16 cellular contexts compared by ENCODE assay signal in genomic region chr3:50738252-50738598, GRCh38.
"Had no signal": no experiment of that assay in that cellular context is flagged by ENCODE, and none has a peak within 500 bp of the region (broad histone marks: within the 10 kb centered on the region; RNA-seq: fewer than 3 reads in every experiment).

No MANE protein-coding gene starts in this region.

- H3K27me3 Mint-ChIP-seq: activated CD8-positive, alpha-beta T cell treated with anti-CD3 and anti-CD28 coated beads for 36 hours; progenitor cell of endocrine pancreas had no signal

- FAIRE-seq: small intestine had no signal

- H3K4me3 ChIP-seq: gastrocnemius medialis, testis had no signal

- H3K27me3 ChIP-seq: gastrocnemius medialis, testis had no signal

- H3K27ac ChIP-seq: gastrocnemius medialis, testis had no signal

- H3K4me3 Mint-ChIP-seq: activated CD8-positive, alpha-beta T cell treated with anti-CD3 and anti-CD28 coated beads for 36 hours; natural killer cell treated with Interleukin-12 subunit alpha and Interleukin-12 subunit beta and Interleukin-15 and Interleukin-18, amount 100 ng/mL, for 72 hours had no signal

- H3K36me3 Mint-ChIP-seq: natural killer cell treated with Interleukin-12 subunit alpha and Interleukin-12 subunit beta and Interleukin-15 and Interleukin-18, amount 100 ng/mL, for 72 hours had no signal

- H3K9me3 ChIP-seq: testis had no signal

- H3K27ac Mint-ChIP-seq: activated CD8-positive, alpha-beta T cell treated with anti-CD3 and anti-CD28 coated beads for 36 hours; natural killer cell treated with Interleukin-12 subunit alpha and Interleukin-12 subunit beta and Interleukin-15 and Interleukin-18, amount 100 ng/mL, for 72 hours; T-helper 17 cell had no signal

- H3K4me1 ChIP-seq: gastrocnemius medialis, testis had no signal

- H3K36me3 ChIP-seq: gastrocnemius medialis had no signal

- H3K9me3 Mint-ChIP-seq: natural killer cell treated with Interleukin-12 subunit alpha and Interleukin-12 subunit beta and Interleukin-15 and Interleukin-18, amount 100 ng/mL, for 72 hours had no signal

- DNase-seq: activated CD4-positive, alpha-beta T cell treated with anti-CD3 and anti-CD28 coated beads for 4 hours; activated CD8-positive, alpha-beta T cell treated with anti-CD3 and anti-CD28 coated beads for 36 hours; activated gamma-delta T cell treated with Interleukin-2 at 50 U/mL for 16 hours; activated T-cell treated with anti-CD3 and anti-CD28 coated beads, Interleukin-2, amount 50 U/mL, for 48 hours; aorta; erythroblast; gastrocnemius medialis; mesendoderm; right cardiac atrium; small intestine; stimulated activated CD4-positive, alpha-beta T cell treated with anti-CD3 and anti-CD28 coated beads, Interleukin-4, amount 100 ng/mL, for 4 hours; stimulated activated naive CD8-positive, alpha-beta T cell treated with anti-CD3 and anti-CD28 coated beads, Interleukin-15, Interleukin-2, amounts not matched to agents 100 U/mL and 50 U/mL, for 24 hours; T-helper 17 cell; testis had no signal
